16 cellular contexts compared by ENCODE assay signal in genomic region chr11:117670924-117671323, GRCh38.
"Had no signal": no experiment of that assay in that cellular context is flagged by ENCODE, and none has a peak within 500 bp of the region (broad histone marks: within the 10 kb centered on the region; RNA-seq: fewer than 3 reads in every experiment).

No MANE protein-coding gene starts in this region.

- ATAC-seq: left lobe of liver; psoas muscle; right lobe of liver; stimulated activated memory B cell treated with anti-CD40 and anti-IgM and Interleukin-4, amounts not matched to agents 10 μg/mL and 1 μg/mL and 100 μg/mL, for 72 hours had no signal

- H3K27ac Mint-ChIP-seq: activated T-helper 1 cell treated with anti-CD3 and anti-CD28 coated beads, Interleukin-12 subunit alpha, Interleukin-12 subunit beta, Interleukin-2, Interleukin-4 antibody, amounts not matched to agents 30 ng/mL and 10 ng/mL and 1 ng/mL, durations not matched to agents 14 hours and 24 hours and 36 hours; memory B cell; stimulated activated memory B cell treated with anti-CD40 and anti-IgM and Interleukin-4, amounts not matched to agents 10 μg/mL and 1 μg/mL and 100 μg/mL, for 72 hours had no signal

- DNase-seq: activated CD4-positive, alpha-beta T cell treated with anti-CD3 and anti-CD28 coated beads for 4 hours; activated naive CD4-positive, alpha-beta T cell; central memory CD4-positive, alpha-beta T cell; cortex of kidney; psoas muscle; right lobe of liver; stimulated activated CD4-positive, alpha-beta T cell treated with anti-CD3 and anti-CD28 coated beads, Interleukin-1b, Interleukin-23, amount 100 ng/mL, for 48 hours; T1000; upper lobe of left lung had no signal

- H3K36me3 Mint-ChIP-seq: memory B cell; stimulated activated memory B cell treated with anti-CD40 and anti-IgM and Interleukin-4, amounts not matched to agents 10 μg/mL and 1 μg/mL and 100 μg/mL, for 72 hours had no signal

- H3K9me3 ChIP-seq: psoas muscle, right lobe of liver, upper lobe of left lung had no signal

- H3K27me3 ChIP-seq: right lobe of liver, upper lobe of left lung had no signal

- H3K9me3 Mint-ChIP-seq: activated T-helper 1 cell treated with anti-CD3 and anti-CD28 coated beads, Interleukin-12 subunit alpha, Interleukin-12 subunit beta, Interleukin-2, Interleukin-4 antibody, amounts not matched to agents 30 ng/mL and 10 ng/mL and 1 ng/mL, durations not matched to agents 14 hours and 24 hours and 36 hours; nephron; stimulated activated memory B cell treated with anti-CD40 and anti-IgM and Interleukin-4, amounts not matched to agents 10 μg/mL and 1 μg/mL and 100 μg/mL, for 72 hours had no signal

- H3K36me3 ChIP-seq: right lobe of liver, upper lobe of left lung, WERI-Rb-1 had no signal

- H3K4me1 Mint-ChIP-seq: memory B cell; stimulated activated memory B cell treated with anti-CD40 and anti-IgM and Interleukin-4, amounts not matched to agents 10 μg/mL and 1 μg/mL and 100 μg/mL, for 72 hours had no signal

- H3K4me3 Mint-ChIP-seq: activated T-helper 1 cell treated with anti-CD3 and anti-CD28 coated beads, Interleukin-12 subunit alpha, Interleukin-12 subunit beta, Interleukin-2, Interleukin-4 antibody, amounts not matched to agents 30 ng/mL and 10 ng/mL and 1 ng/mL, durations not matched to agents 14 hours and 24 hours and 36 hours; memory B cell; nephron; stimulated activated memory B cell treated with anti-CD40 and anti-IgM and Interleukin-4, amounts not matched to agents 10 μg/mL and 1 μg/mL and 100 μg/mL, for 72 hours had no signal

- H3K27ac ChIP-seq: hepatocyte, psoas muscle, right lobe of liver, upper lobe of left lung, WERI-Rb-1 had no signal

- H3K4me1 ChIP-seq: psoas muscle, right lobe of liver, upper lobe of left lung had no signal

- H3K4me3 ChIP-seq: hepatocyte, psoas muscle, right lobe of liver, upper lobe of left lung had no signal
